9 cellular contexts compared by ENCODE assay signal in genomic region chrX:17861496-17862011, GRCh38. TPM values are rescaled to one million over a fixed set of nuclear protein-coding genes. Genes with fewer than 3 reads are reported as not detected.
DNase-seq lines count a peak whose midpoint lies in the region; ATAC-seq and TF ChIP-seq lines count a peak whose summit lies in the region.
"Had no signal": no experiment of that assay in that cellular context is flagged by ENCODE, and none has a peak within 500 bp of the region (broad histone marks: within the 10 kb centered on the region; RNA-seq: fewer than 3 reads in every experiment).

No MANE protein-coding gene starts in this region.

- peaks cover 66% of the 10 kb centered on the region for H3K27me3 ChIP-seq in ectodermal cell (ENCODE audit: control insufficient read depth, insufficient read depth, low read length, poor library complexity, severe bottlenecking)

- H3K36me3 ChIP-seq in ectodermal cell (ENCODE audit: control insufficient read depth, insufficient read depth, low read length) = no peaks in the 10 kb centered on the region

- peak overlapping the region; percentile 22 for H3K4me3 ChIP-seq in ectodermal cell (ENCODE audit: insufficient read depth, low read depth, low read length)

- H3K27ac ChIP-seq in ectodermal cell (ENCODE audit: insufficient read depth, low read depth, low read length, poor library complexity, severe bottlenecking) = no peak overlapping the region

- H3K4me3 Mint-ChIP-seq in stimulated activated naive CD8-positive, alpha-beta T cell treated with anti-CD3 and anti-CD28 coated beads, Interleukin-15, Interleukin-2, amounts not matched to agents 100 ng/mL and 50 ng/mL, for 24 hours = peak overlapping the region; percentile 54
- peak overlapping the region; percentile 76 for H3K4me3 Mint-ChIP-seq in nephron progenitor cell

- TF ChIP-seq CTCF in nephron progenitor cell (IDR thresholded peaks at IDR 0.05) = no peak

- 5 to 6% methylated on average over 14 of the region's 15 CpGs for WGBS in ectodermal cell, 2 experiments

- H3K27me3 Mint-ChIP-seq in stimulated activated naive CD8-positive, alpha-beta T cell treated with anti-CD3 and anti-CD28 coated beads, Interleukin-15, Interleukin-2, amounts not matched to agents 100 ng/mL and 50 ng/mL, for 24 hours = peaks cover 51% of the 10 kb centered on the region
- H3K27me3 Mint-ChIP-seq in nephron progenitor cell (ENCODE audit: low read depth, poor library complexity) = peaks cover 88% of the 10 kb centered on the region

- H3K36me3 Mint-ChIP-seq in stimulated activated naive CD8-positive, alpha-beta T cell treated with anti-CD3 and anti-CD28 coated beads, Interleukin-15, Interleukin-2, amounts not matched to agents 100 ng/mL and 50 ng/mL, for 24 hours (ENCODE audit: low read depth) = no peaks in the 10 kb centered on the region
- no peaks in the 10 kb centered on the region for H3K36me3 Mint-ChIP-seq in nephron progenitor cell (ENCODE audit: low read depth)

- peaks cover 5% of the 10 kb centered on the region for H3K4me1 Mint-ChIP-seq in stimulated activated naive CD8-positive, alpha-beta T cell treated with anti-CD3 and anti-CD28 coated beads, Interleukin-15, Interleukin-2, amounts not matched to agents 100 ng/mL and 50 ng/mL, for 24 hours (ENCODE audit: low read depth)
- peaks cover 6% of the 10 kb centered on the region for H3K4me1 Mint-ChIP-seq in nephron progenitor cell

- H3K4me1 ChIP-seq in ectodermal cell (ENCODE audit: control insufficient read depth, insufficient read depth, low read length) = peaks cover 8% of the 10 kb centered on the region

- ATAC-seq in stimulated activated naive CD8-positive, alpha-beta T cell treated with anti-CD3 and anti-CD28 coated beads, Interleukin-15, Interleukin-2, amounts not matched to agents 100 U/mL and 50 U/mL, for 24 hours = no peak

- no peak overlapping the region for H3K27ac Mint-ChIP-seq in stimulated activated naive CD8-positive, alpha-beta T cell treated with anti-CD3 and anti-CD28 coated beads, Interleukin-15, Interleukin-2, amounts not matched to agents 100 ng/mL and 50 ng/mL, for 24 hours
- no peak overlapping the region for H3K27ac Mint-ChIP-seq in nephron progenitor cell

- no peaks in the 10 kb centered on the region for H3K9me3 ChIP-seq in ectodermal cell (ENCODE audit: control insufficient read depth, low read length)

- no peaks in the 10 kb centered on the region for H3K9me3 Mint-ChIP-seq in stimulated activated naive CD8-positive, alpha-beta T cell treated with anti-CD3 and anti-CD28 coated beads, Interleukin-15, Interleukin-2, amounts not matched to agents 100 ng/mL and 50 ng/mL, for 24 hours
- no peaks in the 10 kb centered on the region for H3K9me3 Mint-ChIP-seq in nephron progenitor cell

- no peak for DNase-seq in stimulated activated naive CD8-positive, alpha-beta T cell treated with anti-CD3 and anti-CD28 coated beads, Interleukin-15, Interleukin-2, amounts not matched to agents 100 U/mL and 50 U/mL, for 24 hours
- DNase-seq in nephron progenitor cell (no peak), putamen (ENCODE audit: low spot score) (no peak), HPDE6-E6E7 (ENCODE audit: extremely low spot score) (no peak), NCI-H2227 treated with DMSO at 0.1 percent for 48 hours (lab: John Stamatoyannopoulos, UW) (no peak), NCI-H1694 treated with DMSO at 0.1 percent for 48 hours (lab: John Stamatoyannopoulos, UW) (no peak)
- DNase-seq: activated CD8-positive, alpha-beta memory T cell treated with anti-CD3 and anti-CD28 coated beads for 24 hours had no signal

RNA-seq across cellular contexts. Expression of gene RAI2, which starts 0.5 kb away (rescaled TPM):
- polyA plus RNA-seq in ectodermal cell (2013, experiment 1 of 4) = 2.4 TPM
- 2.7 TPM for polyA plus RNA-seq in ectodermal cell (2013, experiment 2 of 4)
- polyA plus RNA-seq in ectodermal cell (2013, experiment 3 of 4) = 1.9 TPM
- polyA plus RNA-seq in ectodermal cell (2013, experiment 4 of 4) = 2.2 TPM
